ENCODE assay signal across 18 cellular contexts in genomic region chr22:37147186-37147990, GRCh38. TPM values are rescaled to one million over a fixed set of nuclear protein-coding genes. Genes with fewer than 3 reads are reported as not detected.
DNase-seq lines count a peak whose midpoint lies in the region; ATAC-seq and TF ChIP-seq lines count a peak whose summit lies in the region.
"Had no signal": no experiment of that assay in that cellular context is flagged by ENCODE, and none has a peak within 500 bp of the region (broad histone marks: within the 10 kb centered on the region; RNA-seq: fewer than 3 reads in every experiment).

No MANE protein-coding gene starts in this region.

- H3K4me3 ChIP-seq in spleen (peak overlapping the region in 7 of 8 donors; percentile 24 to 70 (median 42)), A673 (ENCODE audit: low read depth, low read length, poor library complexity, severe bottlenecking) (no peak overlapping the region)
- H3K4me3 ChIP-seq: HAP-1, lung had no signal

- ATAC-seq in activated CD8-positive, alpha-beta memory T cell treated with anti-CD3 and anti-CD28 coated beads, Interleukin-2, amount 10 ng/mL, durations not matched to agents 7 days and 5 days = no peak
- peak; percentile 19 for ATAC-seq in T-helper 17 cell
- ATAC-seq in central memory CD8-positive, alpha-beta T cell (replicated peaks; ENCODE audit: extremely low read depth, poor library complexity, severe bottlenecking) = no peak
- no peak for ATAC-seq in GM18505 (IDR thresholded peaks at IDR 0.05; ENCODE audit: unreplicated experiment)
- ATAC-seq: PC-3, SK-N-SH treated with all-trans-retinoic acid at 6 μM for 48 hours had no signal

- peaks cover 0 to 19% (median 1%) of the 10 kb centered on the region in 6 donors for H3K36me3 ChIP-seq in spleen
- no peaks in the 10 kb centered on the region for H3K36me3 ChIP-seq in A673 (ENCODE audit: insufficient read depth, low read length, poor library complexity, severe bottlenecking)
- H3K36me3 ChIP-seq: HAP-1, neutrophil had no signal

- H3K27ac Mint-ChIP-seq in activated CD8-positive, alpha-beta memory T cell treated with anti-CD3 and anti-CD28 coated beads, Interleukin-2, amount 10 ng/mL, durations not matched to agents 7 days and 5 days = peak overlapping the region; percentile 99
- peak overlapping the region; percentile 93 for H3K27ac Mint-ChIP-seq in T-helper 17 cell
- H3K27ac Mint-ChIP-seq in central memory CD8-positive, alpha-beta T cell (ENCODE audit: low read depth) = peak overlapping the region; percentile 92
- H3K27ac Mint-ChIP-seq in nephron progenitor cell = no peak overlapping the region

- no peaks in the 10 kb centered on the region for H3K9me3 ChIP-seq in T-helper 17 cell (ENCODE audit: control insufficient read depth, low read length, poor library complexity, severe bottlenecking)
- peaks cover 0 to 4% (median 0%) of the 10 kb centered on the region in 8 donors for H3K9me3 ChIP-seq in spleen
- no peaks in the 10 kb centered on the region for H3K9me3 ChIP-seq in A673 (ENCODE audit: low read depth, low read length, poor library complexity, severe bottlenecking)
- H3K9me3 ChIP-seq: HAP-1, neutrophil had no signal

- peaks cover 4% of the 10 kb centered on the region for H3K9me3 Mint-ChIP-seq in activated CD8-positive, alpha-beta memory T cell treated with anti-CD3 and anti-CD28 coated beads, Interleukin-2, amount 10 ng/mL, durations not matched to agents 7 days and 5 days (ENCODE audit: low read depth)
- H3K9me3 Mint-ChIP-seq in central memory CD8-positive, alpha-beta T cell = peaks cover 4% of the 10 kb centered on the region
- peaks cover 20% of the 10 kb centered on the region for H3K9me3 Mint-ChIP-seq in nephron progenitor cell

- peaks cover 90% of the 10 kb centered on the region for H3K36me3 Mint-ChIP-seq in activated CD8-positive, alpha-beta memory T cell treated with anti-CD3 and anti-CD28 coated beads, Interleukin-2, amount 10 ng/mL, durations not matched to agents 7 days and 5 days
- H3K36me3 Mint-ChIP-seq in T-helper 17 cell (ENCODE audit: low read depth) = peaks cover 2% of the 10 kb centered on the region
- peaks cover 55% of the 10 kb centered on the region for H3K36me3 Mint-ChIP-seq in central memory CD8-positive, alpha-beta T cell (ENCODE audit: insufficient read depth)
- H3K36me3 Mint-ChIP-seq in nephron progenitor cell (ENCODE audit: low read depth) = peaks cover 5% of the 10 kb centered on the region

- no peak for DNase-seq in activated CD8-positive, alpha-beta memory T cell treated with anti-CD3 and anti-CD28 coated beads, Interleukin-2, amount 10 ng/mL, durations not matched to agents 7 days and 5 days
- DNase-seq in activated CD8-positive, alpha-beta memory T cell treated with anti-CD3 and anti-CD28 coated beads for 24 hours = no peak
- DNase-seq in T-helper 17 cell (no peak), spleen (peak; percentile 70), nephron progenitor cell (no peak), A673 (ENCODE audit: low spot score) (no peak)
- no peak for DNase-seq in central memory CD8-positive, alpha-beta T cell (ENCODE audit: low spot score in 2 of 2)
- DNase-seq: effector CD8-positive, alpha-beta T cell; Kasumi-1; NCI-H187; NCI-H524; PC-3 had no signal

- intact Hi-C loops in spleen (cut with DNase I; ENCODE audit: low total_unique reads) (no loop called here), A673 (cut with micrococcal nuclease; ENCODE audit: unreplicated experiment) (no loop called here)

- peak overlapping the region; percentile 100 for H3K4me3 Mint-ChIP-seq in activated CD8-positive, alpha-beta memory T cell treated with anti-CD3 and anti-CD28 coated beads, Interleukin-2, amount 10 ng/mL, durations not matched to agents 7 days and 5 days
- H3K4me3 Mint-ChIP-seq in T-helper 17 cell = peak overlapping the region; percentile 94
- H3K4me3 Mint-ChIP-seq in central memory CD8-positive, alpha-beta T cell = peak overlapping the region; percentile 93
- no peak overlapping the region for H3K4me3 Mint-ChIP-seq in nephron progenitor cell

- H3K27me3 ChIP-seq in spleen (replicated peaks in 1 of 7) = peaks cover 0 to 7% (median 0%) of the 10 kb centered on the region in 7 donors
- no peaks in the 10 kb centered on the region for H3K27me3 ChIP-seq in A673 (replicated peaks; ENCODE audit: insufficient read depth, low read depth, low read length, poor library complexity)
- H3K27me3 ChIP-seq: neutrophil had no signal

- POLR2A ChIA-PET in A673 (lab: Charles Lee; ENCODE audit: low non-redundant PET) = interaction anchor here (0.6 kb wide), 1 partner anchor 593 kb away, joined by 3 read pairs; no protein-coding TSS in a partner anchor

- CTCF ChIA-PET in activated CD8-positive, alpha-beta memory T cell treated with anti-CD3 and anti-CD28 coated beads, Interleukin-2, amount 10 ng/mL, durations not matched to agents 7 days and 5 days (lab: Charles Lee) = interaction anchor here (0.6 to 12.2 kb wide), 14 partner anchors 10 to 104 kb away, joined by 3 to 137 read pairs (median 12); no protein-coding TSS in a partner anchor
- CTCF ChIA-PET in A673 (lab: Charles Lee) = no interaction called here

- peaks cover 0 to 70% (median 10%) of the 10 kb centered on the region in 6 donors for H3K4me1 ChIP-seq in spleen
- peaks cover 3% of the 10 kb centered on the region for H3K4me1 ChIP-seq in A673 (ENCODE audit: insufficient read depth, low read length, poor library complexity, severe bottlenecking)
- H3K4me1 ChIP-seq: HAP-1 had no signal

- TF ChIP-seq CTCF in spleen (IDR thresholded peaks at IDR 0.05 in 8 of 11, conservative IDR thresholded peaks at IDR 0.05 in 3 of 11) = no peak
- TF ChIP-seq CTCF in nephron progenitor cell (IDR thresholded peaks at IDR 0.05) = no peak
- no peak for TF ChIP-seq CTCF in A673 (conservative IDR thresholded peaks at IDR 0.05; ENCODE audit: low read depth, low read length)

- H3K27me3 Mint-ChIP-seq in activated CD8-positive, alpha-beta memory T cell treated with anti-CD3 and anti-CD28 coated beads, Interleukin-2, amount 10 ng/mL, durations not matched to agents 7 days and 5 days = no peaks in the 10 kb centered on the region
- H3K27me3 Mint-ChIP-seq in T-helper 17 cell (no peaks in the 10 kb centered on the region), nephron progenitor cell (ENCODE audit: low read depth, poor library complexity) (peaks cover 26% of the 10 kb centered on the region)
- no peaks in the 10 kb centered on the region for H3K27me3 Mint-ChIP-seq in central memory CD8-positive, alpha-beta T cell

- no TSS peak for BruUV-seq in A673 (replicated peaks; lab: Mats Ljungman, UMichigan)

- peaks cover 67% of the 10 kb centered on the region for H3K4me1 Mint-ChIP-seq in activated CD8-positive, alpha-beta memory T cell treated with anti-CD3 and anti-CD28 coated beads, Interleukin-2, amount 10 ng/mL, durations not matched to agents 7 days and 5 days
- H3K4me1 Mint-ChIP-seq in T-helper 17 cell = peaks cover 56% of the 10 kb centered on the region
- H3K4me1 Mint-ChIP-seq in central memory CD8-positive, alpha-beta T cell = peaks cover 86% of the 10 kb centered on the region
- H3K4me1 Mint-ChIP-seq in nephron progenitor cell = peaks cover 34% of the 10 kb centered on the region

- TF ChIP-seq POLR2A in spleen (IDR thresholded peaks at IDR 0.05) (no peak), GM18505 (IDR thresholded peaks at IDR 0.05; ENCODE audit: borderline replicate concordance, extremely low read depth, insufficient read depth, insufficient read length) (no peak)

- 66 to 76% (median 74%) methylated on average over 9 to 12 of the region's 12 CpGs for WGBS in spleen, 5 donors

- H3K27ac ChIP-seq in spleen (peak overlapping the region in 4 of 8 donors; percentile 82 to 89 (median 84)), A673 (ENCODE audit: low read depth, low read length, poor library complexity, severe bottlenecking) (no peak overlapping the region)
- H3K27ac ChIP-seq: neutrophil had no signal

RNA-seq across cellular contexts. Expression of gene IL2RB, which starts 2.3 kb away (rescaled TPM):
- total RNA-seq in activated CD8-positive, alpha-beta memory T cell treated with anti-CD3 and anti-CD28 coated beads, Interleukin-2, amount 10 ng/mL, durations not matched to agents 7 days and 5 days = 100 to 1,000 TPM; 376 to 468 TPM
- total RNA-seq in T-helper 17 cell (100 to 1,000 TPM in 1 of 2 donors, 10 to 100 TPM in 1; 76.4 to 107 TPM), spleen (10 to 100 TPM; 20.6 to 75.2 (median 51.5) TPM), A673 (2021) (0.97 and 1.5 TPM in 2 replicates)
- 1 to 10 TPM; 3.7 to 5.9 (median 3.9) TPM for polyA plus RNA-seq in spleen
- total RNA-seq: bronchial epithelial cell, PC-3 had no signal

RNA-seq across cellular contexts. Expression of gene TMPRSS6, which starts 37.9 kb away (rescaled TPM):
- 1 to 10 TPM; 1.3 to 3.3 TPM for total RNA-seq in activated CD8-positive, alpha-beta memory T cell treated with anti-CD3 and anti-CD28 coated beads, Interleukin-2, amount 10 ng/mL, durations not matched to agents 7 days and 5 days
- total RNA-seq in T-helper 17 cell = under 1 TPM; 0.31 to 0.92 TPM
- total RNA-seq in spleen = under 1 TPM in 2 of 7 donors, not detected in 5; 0.54 to 0.55 TPM
- under 1 TPM; 0.09 to 0.28 (median 0.26) TPM for polyA plus RNA-seq in spleen
- not detected in 2 replicates for total RNA-seq in A673 (2021)
- total RNA-seq: bronchial epithelial cell had no signal

RNA-seq across cellular contexts. Expression of gene C1QTNF6, which starts 40.7 kb away (rescaled TPM):
- 1 to 10 TPM; 6.7 to 7.4 TPM for total RNA-seq in activated CD8-positive, alpha-beta memory T cell treated with anti-CD3 and anti-CD28 coated beads, Interleukin-2, amount 10 ng/mL, durations not matched to agents 7 days and 5 days
- total RNA-seq in T-helper 17 cell = 10 to 100 TPM; 11.2 to 11.8 TPM
- total RNA-seq in spleen = 10 to 100 TPM in 1 of 7 donors, 1 to 10 TPM in 6; 5.3 to 10.3 (median 6.9) TPM
- 1 to 10 TPM; 7.7 to 8.9 (median 8.8) TPM for polyA plus RNA-seq in spleen
- total RNA-seq in A673 (2021) = 6.3 and 8.6 TPM in 2 replicates
